ENCODE assay signal across 9 cellular contexts in the genomic region with DNA sequence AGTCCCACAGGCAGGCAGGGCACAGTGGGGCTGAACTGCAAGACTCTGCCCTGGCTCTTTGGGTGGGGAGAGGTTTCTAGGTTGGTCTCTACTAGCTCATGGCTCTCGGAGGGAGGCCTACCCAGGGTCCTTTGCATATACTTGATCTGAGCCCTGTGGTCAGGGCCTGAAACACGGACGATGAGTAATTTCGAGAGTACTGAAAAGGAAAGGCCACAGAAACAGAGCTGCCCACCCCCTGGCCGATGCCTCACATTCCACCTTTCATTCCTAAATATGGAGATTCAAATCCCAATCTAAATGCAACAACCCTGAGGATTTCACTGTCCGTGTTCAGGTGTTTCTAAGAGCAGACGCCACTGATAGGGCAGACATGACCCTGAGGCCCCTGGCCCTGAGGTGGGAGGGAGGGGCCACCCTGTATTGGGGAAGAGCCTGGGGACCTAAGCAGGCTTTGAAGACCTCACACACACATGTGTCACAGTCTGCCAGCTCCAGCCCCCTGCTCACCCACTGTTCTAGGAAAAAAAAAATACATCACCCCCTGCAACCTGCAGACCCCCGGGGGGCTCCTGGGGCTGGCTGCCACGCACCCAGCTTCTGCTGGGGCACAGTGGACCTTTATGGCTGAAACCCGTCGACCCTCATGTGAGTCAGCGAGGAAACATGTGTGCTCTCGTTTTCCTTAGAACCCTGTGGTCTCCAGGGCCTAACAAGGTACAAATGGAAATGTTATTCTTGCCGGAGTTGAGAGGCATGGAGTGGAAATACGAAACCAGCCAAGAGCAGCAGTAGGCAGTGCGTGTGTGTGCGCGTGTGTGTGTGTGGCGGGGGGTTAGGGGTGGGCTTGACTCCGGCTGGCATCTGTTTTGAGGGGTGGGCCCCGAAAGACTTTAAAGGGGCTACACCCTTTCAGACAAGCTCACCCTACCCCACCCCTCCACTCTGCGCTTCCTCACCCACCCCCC.
DNase-seq lines count a peak whose midpoint lies in the region; ATAC-seq and TF ChIP-seq lines count a peak whose summit lies in the region.
"Had no signal": no experiment of that assay in that cellular context is flagged by ENCODE, and none has a peak within 500 bp of the region (broad histone marks: within the 10 kb centered on the region; RNA-seq: fewer than 3 reads in every experiment).

No MANE protein-coding gene starts in this region.

- TF ChIP-seq CTCF in nephron progenitor cell (IDR thresholded peaks at IDR 0.05) (no peak), foreskin keratinocyte (conservative IDR thresholded peaks at IDR 0.05) (no peak)

- H3K9me3 Mint-ChIP-seq in nephron progenitor cell = peaks cover 4% of the 10 kb centered on the region

- ATAC-seq in GM18867 (IDR thresholded peaks at IDR 0.05; ENCODE audit: unreplicated experiment) (peak; percentile 67), HG02642 (IDR thresholded peaks at IDR 0.05; ENCODE audit: poor library complexity, unreplicated experiment) (peak; percentile 55), left lobe of liver (no peak), foreskin keratinocyte (no peak)

- peak; percentile 33 for DNase-seq in NCI-H1092 (lab: John Stamatoyannopoulos, UW)
- DNase-seq in nephron progenitor cell = no peak
- DNase-seq in Ammon's horn (ENCODE audit: low spot score) = no peak
- no peak for DNase-seq in left lobe of liver (ENCODE audit: low spot score)
- DNase-seq in mucosa of gallbladder (ENCODE audit: low spot score) = no peak
- DNase-seq in foreskin keratinocyte = no peak
- DNase-seq: NCI-H1694 treated with DMSO at 0.1 percent for 48 hours had no signal

- peak overlapping the region; percentile 68 for H3K27ac Mint-ChIP-seq in nephron progenitor cell

- H3K4me3 Mint-ChIP-seq in nephron progenitor cell = peak overlapping the region; percentile 45

- no peaks in the 10 kb centered on the region for H3K27me3 ChIP-seq in foreskin keratinocyte

- H3K4me1 ChIP-seq in foreskin keratinocyte = no peaks in the 10 kb centered on the region

- H3K27me3 Mint-ChIP-seq in nephron progenitor cell (ENCODE audit: low read depth, poor library complexity) = peaks cover 3% of the 10 kb centered on the region

- H3K27ac ChIP-seq in foreskin keratinocyte = no peak overlapping the region

- H3K4me1 Mint-ChIP-seq in nephron progenitor cell = peaks cover 46% of the 10 kb centered on the region

- no peaks in the 10 kb centered on the region for H3K36me3 Mint-ChIP-seq in nephron progenitor cell (ENCODE audit: low read depth)

Comparison
In these comparisons a context has a peak if more than half of its experiments do, and no peak if none do; other contexts are left out.
1. ATAC-seq: peak in GM18867 (single experiment) and HG02642 (single experiment); none in left lobe of liver (single experiment) and foreskin keratinocyte (single experiment).